In genomic region chr11:34251640-34251980, GRCh38 we compare ENCODE assay signal across 8 cellular contexts.
DNase-seq lines count a peak whose midpoint lies in the region; ATAC-seq, FAIRE-seq and TF ChIP-seq lines count a peak whose summit lies in the region.

No MANE protein-coding gene starts in this region.

- peaks cover 51% of the 10 kb centered on the region for H3K4me1 ChIP-seq in CD8-positive, alpha-beta T cell (ENCODE audit: insufficient read depth, low read length)
- H3K4me1 ChIP-seq in Panc1 (ENCODE audit: control insufficient read depth, insufficient read depth, low read length) = peaks cover 67% of the 10 kb centered on the region
- H3K4me1 ChIP-seq in endothelial cell of umbilical vein (ENCODE audit: control insufficient read depth, extremely low read depth, insufficient read depth, low read length) = peaks cover 5% of the 10 kb centered on the region
- peaks cover 44% of the 10 kb centered on the region for H3K4me1 ChIP-seq in psoas muscle

- H3K9me3 Mint-ChIP-seq in CD8-positive, alpha-beta T cell = no peaks in the 10 kb centered on the region

- POLR2A ChIA-PET in CD8-positive, alpha-beta T cell (lab: Charles Lee) = interaction anchor here (0.7 to 1.7 kb wide), 5 partner anchors 12 to 106 kb away, joined by 3 to 8 read pairs (median 3); partner anchors contain the start of gene ABTB2
- POLR2A ChIA-PET in Panc1 (lab: Charles Lee) (no interaction called here), endothelial cell of umbilical vein (lab: Charles Lee) (no interaction called here)

- intact Hi-C loops in CD8-positive, alpha-beta T cell (cut with DNase I, micrococcal nuclease) = loop anchor here (1.0 to 10.0 kb wide), 10 partner anchors 17 to 554 kb away; partner anchors contain the start of genes ABTB2 (in 1 of the 2), CAPRIN1 (in 1 of the 2), CAT (in 1 of the 2) and FBXO3 (in 1 of the 2)
- intact Hi-C loops in Panc1 (cut with micrococcal nuclease; ENCODE audit: unreplicated experiment) (no loop called here), endothelial cell of umbilical vein (cut with micrococcal nuclease) (no loop called here), psoas muscle (cut with DNase I) (loop anchor here in 1 of 2 donors (5.0 kb wide), 1 partner anchor 106 kb away; the partner anchor contains the start of gene ABTB2)

- peak overlapping the region; percentile 84 for H3K27ac Mint-ChIP-seq in CD8-positive, alpha-beta T cell

- H3K4me3 Mint-ChIP-seq in CD8-positive, alpha-beta T cell = peak overlapping the region; percentile 66

- peaks cover 52% of the 10 kb centered on the region for H3K4me1 Mint-ChIP-seq in CD8-positive, alpha-beta T cell (ENCODE audit: low read depth)

- H3K27ac ChIP-seq in CD8-positive, alpha-beta T cell (ENCODE audit: low read depth, low read length) = no peak overlapping the region
- H3K27ac ChIP-seq in Panc1 (ENCODE audit: low read length) = peak overlapping the region; percentile 54
- H3K27ac ChIP-seq in endothelial cell of umbilical vein (ENCODE audit: insufficient read depth, low read depth, low read length) = no peak overlapping the region
- H3K27ac ChIP-seq in psoas muscle = peak overlapping the region; percentile 86

- no peaks in the 10 kb centered on the region for H3K36me3 Mint-ChIP-seq in CD8-positive, alpha-beta T cell

- peaks cover 3% of the 10 kb centered on the region for H3K27me3 Mint-ChIP-seq in CD8-positive, alpha-beta T cell (ENCODE audit: low read depth)

- H2AFZ ChIP-seq in endothelial cell of umbilical vein (ENCODE audit: low read depth, low read length) = peak overlapping the region; percentile 87

- WGBS in psoas muscle, 3 donors = 8 to 35% (median 15%) methylated on average over 2 of the region's 2 CpGs

- no peaks in the 10 kb centered on the region for H3K9me3 ChIP-seq in CD8-positive, alpha-beta T cell (ENCODE audit: low read length)
- H3K9me3 ChIP-seq in Panc1 (ENCODE audit: control insufficient read depth, insufficient read depth, low read depth, low read length) (no peaks in the 10 kb centered on the region), endothelial cell of umbilical vein (replicated peaks; ENCODE audit: control insufficient read depth, insufficient read depth, low read length) (no peaks in the 10 kb centered on the region), psoas muscle (no peaks in the 10 kb centered on the region)

- dilution Hi-C loops in endothelial cell of umbilical vein (cut with MboI; ENCODE audit: extremely low pct_ligation_motif_present, low sequenced_read_pairs) = no loop called here

- H3K4me2 ChIP-seq in endothelial cell of umbilical vein (ENCODE audit: insufficient read depth, low read length) = peak overlapping the region; percentile 66

- FAIRE-seq in endothelial cell of umbilical vein (lab: Jason Lieb, UNC) = no peak

- no peaks in the 10 kb centered on the region for H3K9me1 ChIP-seq in endothelial cell of umbilical vein (replicated peaks; ENCODE audit: control insufficient read depth, extremely low read depth, insufficient read depth, low read length)

- CTCF ChIA-PET in CD8-positive, alpha-beta T cell (lab: Charles Lee) = interaction anchor here (1.1 to 4.4 kb wide), 3 partner anchors 9 to 262 kb away, joined by 3 to 26 read pairs (median 3); no protein-coding TSS in a partner anchor
- CTCF ChIA-PET in Panc1 (lab: Charles Lee) (interaction anchor here (1.0 kb wide), 1 partner anchor 77 kb away, joined by 4 read pairs; no protein-coding TSS in a partner anchor), endothelial cell of umbilical vein (lab: Charles Lee) (no interaction called here)

- no peaks in the 10 kb centered on the region for H3K79me2 ChIP-seq in endothelial cell of umbilical vein (ENCODE audit: control insufficient read depth, insufficient read depth, low read length)

- ATAC-seq in CD8-positive, alpha-beta T cell = no peak
- ATAC-seq in Panc1 (peak; percentile 30; the same call in 1 of the 2 replicates), psoas muscle (peak in 3 of 4 donors; percentile 15 to 37 (median 17)), GM21447 (IDR thresholded peaks at IDR 0.05; ENCODE audit: unreplicated experiment) (no peak), esophagus mucosa (no peak), GM18858 (IDR thresholded peaks at IDR 0.05; ENCODE audit: unreplicated experiment) (no peak)

- no peaks in the 10 kb centered on the region for H3K27me3 ChIP-seq in CD8-positive, alpha-beta T cell (ENCODE audit: insufficient read depth, low read length)
- H3K27me3 ChIP-seq in Panc1 (ENCODE audit: control insufficient read depth, insufficient read depth, low read length) (no peaks in the 10 kb centered on the region), endothelial cell of umbilical vein (ENCODE audit: control insufficient read depth in 2 of 2, insufficient read depth in 2 of 2, low read length in 2 of 2) (no peaks in the 10 kb centered on the region), psoas muscle (ENCODE audit: insufficient read depth in 3 of 3, low read length in 2 of 3) (no peaks in the 10 kb centered on the region)

- no peak overlapping the region for H3K9ac ChIP-seq in endothelial cell of umbilical vein (replicated peaks; ENCODE audit: extremely low read depth, insufficient read depth, low read length)

- no peaks in the 10 kb centered on the region for H3K36me3 ChIP-seq in CD8-positive, alpha-beta T cell (ENCODE audit: insufficient read depth, low read length)
- H3K36me3 ChIP-seq in Panc1 (ENCODE audit: control insufficient read depth, insufficient read depth, low read length) = no peaks in the 10 kb centered on the region
- no peaks in the 10 kb centered on the region for H3K36me3 ChIP-seq in endothelial cell of umbilical vein (ENCODE audit: control insufficient read depth in 2 of 2, extremely low read depth in 1 of 2, insufficient read depth in 2 of 2, low read length in 2 of 2)
- no peaks in the 10 kb centered on the region for H3K36me3 ChIP-seq in psoas muscle (ENCODE audit: insufficient read depth in 1 of 2, low read depth in 1 of 2)

- no TSS peak for BruUV-seq in Panc1 (replicated peaks; lab: Mats Ljungman, UMichigan)
- BruUV-seq in endothelial cell of umbilical vein (replicated peaks; lab: Mats Ljungman, UMichigan) = no TSS peak

- TF ChIP-seq CTCF in CD8-positive, alpha-beta T cell (IDR thresholded peaks at IDR 0.05) = no peak
- no peak for TF ChIP-seq CTCF in Panc1 (IDR thresholded peaks at IDR 0.05)
- TF ChIP-seq CTCF in endothelial cell of umbilical vein (IDR thresholded peaks at IDR 0.05; ENCODE audit: extremely low read depth in 1 of 2, insufficient read depth in 1 of 2, low read depth in 1 of 2, low read length in 2 of 2) = no peak
- no peak for TF ChIP-seq CTCF in psoas muscle (IDR thresholded peaks at IDR 0.05)

- in situ Hi-C loops in Panc1 (cut with HindIII; ENCODE audit: low pct_unique_long_range_greater_than_20kb, low sequenced_read_pairs) = no loop called here
- in situ Hi-C loops in KBM-7 (cut with MboI; ENCODE audit: low pct_unique_long_range_greater_than_20kb, low sequenced_read_pairs) = no loop called here

- no peak for DNase-seq in CD8-positive, alpha-beta T cell
- DNase-seq in Panc1 (ENCODE audit: low read depth, low spot score) (no peak), endothelial cell of umbilical vein (ENCODE audit: low read depth, low spot score) (peak; percentile 6), psoas muscle (no peak), KBM-7 (no peak)

- H3K4me3 ChIP-seq in CD8-positive, alpha-beta T cell (ENCODE audit: low read depth, low read length) = peak overlapping the region; percentile 47
- H3K4me3 ChIP-seq in Panc1 (ENCODE audit: low read depth in 2 of 2, low read length in 2 of 2) (peak overlapping the region; percentile 16 to 48; a peak in 3 of 4 replicates), endothelial cell of umbilical vein (replicated peaks in 1 of 3; ENCODE audit: insufficient read depth in 1 of 3, low read depth in 1 of 3, low read length in 3 of 3) (no peak overlapping the region), psoas muscle (peak overlapping the region; percentile 51)

- no peak for TF ChIP-seq POLR2A in endothelial cell of umbilical vein (IDR thresholded peaks at IDR 0.05; ENCODE audit: low read depth, low read length)

- no peaks in the 10 kb centered on the region for H4K20me1 ChIP-seq in endothelial cell of umbilical vein (replicated peaks; ENCODE audit: control insufficient read depth, extremely low read depth, insufficient read depth, low read length)

TF ChIP-seq in endothelial cell of umbilical vein, 7 proteins besides CTCF, POLR2A, EP300 and RAD21:
- TF ChIP-seq EZH2 (IDR thresholded peaks at IDR 0.05; ENCODE audit: borderline replicate concordance, low read depth, low read length, severe bottlenecking) = no peak
- TF ChIP-seq FOS (IDR thresholded peaks at IDR 0.05; ENCODE audit: borderline replicate concordance, insufficient read depth, low read length) = no peak
- no peak for TF ChIP-seq GATA2 (IDR thresholded peaks at IDR 0.05; ENCODE audit: insufficient read depth, insufficient read length, low read depth, low read length)
- no peak for TF ChIP-seq MYC (IDR thresholded peaks at IDR 0.05; ENCODE audit: low read depth, low read length)
- no peak for TF ChIP-seq JUN (IDR thresholded peaks at IDR 0.05; ENCODE audit: borderline replicate concordance, insufficient read depth, insufficient read length, low read depth)
- no peak for TF ChIP-seq POLR2AphosphoS5 (IDR thresholded peaks at IDR 0.05; ENCODE audit: insufficient read depth, low read depth, low read length)
- no peak for TF ChIP-seq MAX (IDR thresholded peaks at IDR 0.05; ENCODE audit: insufficient read depth, insufficient read length)

Comparison
In these comparisons a context has a peak if more than half of its experiments do, and no peak if none do; other contexts are left out.
1. ATAC-seq: peak in Panc1 (single experiment) and psoas muscle (3 of 4); none in CD8-positive, alpha-beta T cell (single experiment), GM21447 (single experiment), esophagus mucosa (single experiment) and GM18858 (single experiment).
2. H3K27ac ChIP-seq: peak in Panc1 (single experiment) and psoas muscle (single experiment); none in CD8-positive, alpha-beta T cell (single experiment) and endothelial cell of umbilical vein (single experiment).
3. H3K4me3 ChIP-seq: peak in CD8-positive, alpha-beta T cell (single experiment), Panc1 (2 of 2) and psoas muscle (single experiment); none in endothelial cell of umbilical vein (0 of 3).
4. intact Hi-C loops: an anchor here in CD8-positive, alpha-beta T cell (1.0 to 10.0 kb wide); none called in Panc1 and endothelial cell of umbilical vein.